In genomic region chr2:23322813-23323212, GRCh38 we compare ENCODE assay signal across 32 cellular contexts.
"Had no signal": no experiment of that assay in that cellular context is flagged by ENCODE, and none has a peak within 500 bp of the region (broad histone marks: within the 10 kb centered on the region; RNA-seq: fewer than 3 reads in every experiment).

No MANE protein-coding gene starts in this region.

- H3K36me3 ChIP-seq: heart left ventricle, neutrophil, ovary, right lobe of liver, vagina had no signal

- H3K36me3 Mint-ChIP-seq: activated CD8-positive, alpha-beta memory T cell treated with anti-CD3 and anti-CD28 coated beads, Interleukin-2, amount 10 ng/mL, durations not matched to agents 7 days and 5 days; activated naive CD8-positive, alpha-beta T cell treated with anti-CD3 and anti-CD28 coated beads for 36 hours; immature natural killer cell; stimulated activated effector memory CD8-positive, alpha-beta T cell treated with anti-CD3 and anti-CD28 coated beads, Interleukin-12 subunit alpha, Interleukin-12 subunit beta, amount 100 ng/mL, for 72 hours; type B pancreatic cell; WTC11 had no signal

- H3K4me1 ChIP-seq: foreskin keratinocyte, right lobe of liver, vagina had no signal

- H3K4me3 Mint-ChIP-seq: activated CD8-positive, alpha-beta memory T cell treated with anti-CD3 and anti-CD28 coated beads, Interleukin-2, amount 10 ng/mL, durations not matched to agents 7 days and 5 days; activated CD8-positive, alpha-beta T cell treated with anti-CD3 and anti-CD28 coated beads, Interleukin-2, amount 10 ng/mL, durations not matched to agents 7 days and 5 days; activated naive CD4-positive, alpha-beta T cell treated with anti-CD3 and anti-CD28 coated beads for 36 hours; activated naive CD8-positive, alpha-beta T cell treated with anti-CD3 and anti-CD28 coated beads for 36 hours; immature natural killer cell; nephron progenitor cell; stimulated activated effector memory CD8-positive, alpha-beta T cell treated with anti-CD3 and anti-CD28 coated beads, Interleukin-12 subunit alpha, Interleukin-12 subunit beta, amount 100 ng/mL, for 72 hours; stimulated activated naive CD8-positive, alpha-beta T cell treated with anti-CD3 and anti-CD28 coated beads, Interleukin-15, Interleukin-2, amounts not matched to agents 100 ng/mL and 50 ng/mL, for 24 hours; type B pancreatic cell; WTC11 had no signal

- H3K27ac ChIP-seq: coronary artery, dorsolateral prefrontal cortex, foreskin keratinocyte, heart left ventricle, neutrophil, ovary, right lobe of liver, vagina had no signal

- DNase-seq: activated CD8-positive, alpha-beta memory T cell treated with anti-CD3 and anti-CD28 coated beads, Interleukin-2, amount 10 ng/mL, durations not matched to agents 7 days and 5 days; activated CD8-positive, alpha-beta T cell treated with anti-CD3 and anti-CD28 coated beads, Interleukin-2, amount 10 ng/mL, durations not matched to agents 7 days and 5 days; activated naive CD4-positive, alpha-beta T cell treated with anti-CD3 and anti-CD28 coated beads for 36 hours; activated naive CD8-positive, alpha-beta T cell treated with anti-CD3 and anti-CD28 coated beads for 36 hours; activated T-cell treated with anti-CD3 and anti-CD28 coated beads, Interleukin-2, amount 50 U/mL, for 48 hours; amygdala; effector memory CD4-positive, alpha-beta T cell; foreskin keratinocyte; heart left ventricle; hypothalamus; immature natural killer cell; kidney; mesendoderm; mucosa of descending colon; nephron progenitor cell; right lobe of liver; SK-N-SH; stimulated activated CD4-positive, alpha-beta T cell treated with anti-CD3 and anti-CD28 coated beads, Interleukin-12 subunit alpha, Interleukin-12 subunit beta, amount 100 ng/mL, for 4 hours; stimulated activated CD4-positive, alpha-beta T cell treated with anti-CD3 and anti-CD28 coated beads, Interleukin-4, amount 100 ng/mL, for 24 hours; T-helper 17 cell had no signal

- H3K4me1 Mint-ChIP-seq: activated CD8-positive, alpha-beta memory T cell treated with anti-CD3 and anti-CD28 coated beads, Interleukin-2, amount 10 ng/mL, durations not matched to agents 7 days and 5 days; activated naive CD8-positive, alpha-beta T cell treated with anti-CD3 and anti-CD28 coated beads for 36 hours; immature natural killer cell; nephron progenitor cell; stimulated activated effector memory CD8-positive, alpha-beta T cell treated with anti-CD3 and anti-CD28 coated beads, Interleukin-12 subunit alpha, Interleukin-12 subunit beta, amount 100 ng/mL, for 72 hours; T-helper 17 cell had no signal

- H3K9me3 ChIP-seq: heart left ventricle, mucosa of descending colon, neutrophil, ovary, right lobe of liver, SK-N-SH, vagina had no signal

- ATAC-seq: activated CD8-positive, alpha-beta memory T cell treated with anti-CD3 and anti-CD28 coated beads, Interleukin-2, amount 10 ng/mL, durations not matched to agents 7 days and 5 days; activated CD8-positive, alpha-beta T cell treated with anti-CD3 and anti-CD28 coated beads, Interleukin-2, amount 10 ng/mL, durations not matched to agents 7 days and 5 days; foreskin keratinocyte; mucosa of descending colon; stimulated activated effector memory CD8-positive, alpha-beta T cell treated with anti-CD3 and anti-CD28 coated beads, Interleukin-12 subunit alpha, Interleukin-12 subunit beta, amount 100 ng/mL, for 72 hours; T-helper 17 cell; WTC11 had no signal

- H3K9me3 Mint-ChIP-seq: activated naive CD4-positive, alpha-beta T cell treated with anti-CD3 and anti-CD28 coated beads for 36 hours; activated naive CD8-positive, alpha-beta T cell treated with anti-CD3 and anti-CD28 coated beads for 36 hours; activated T-helper 2 cell treated with anti-CD3 and anti-CD28 coated beads, Interferon-gamma antibody, Interleukin-2, Interleukin-4, amounts not matched to agents 10 μg/mL and 5 μg/mL and 100 μg/mL, durations not matched to agents 14 hours and 24 hours and 36 hours; immature natural killer cell; nephron progenitor cell; stimulated activated naive CD8-positive, alpha-beta T cell treated with anti-CD3 and anti-CD28 coated beads, Interleukin-15, Interleukin-2, amounts not matched to agents 100 ng/mL and 50 ng/mL, for 24 hours; type B pancreatic cell; WTC11 had no signal

- H3K27me3 ChIP-seq: foreskin keratinocyte, ovary, right lobe of liver, vagina had no signal

- H3K4me3 ChIP-seq: coronary artery, dorsolateral prefrontal cortex, heart left ventricle, lung, mucosa of descending colon, ovary, right lobe of liver, vagina had no signal

- H3K27ac Mint-ChIP-seq: activated CD8-positive, alpha-beta memory T cell treated with anti-CD3 and anti-CD28 coated beads, Interleukin-2, amount 10 ng/mL, durations not matched to agents 7 days and 5 days; activated CD8-positive, alpha-beta T cell treated with anti-CD3 and anti-CD28 coated beads, Interleukin-2, amount 10 ng/mL, durations not matched to agents 7 days and 5 days; activated naive CD4-positive, alpha-beta T cell treated with anti-CD3 and anti-CD28 coated beads for 36 hours; activated naive CD8-positive, alpha-beta T cell treated with anti-CD3 and anti-CD28 coated beads for 36 hours; activated T-helper 2 cell treated with anti-CD3 and anti-CD28 coated beads, Interferon-gamma antibody, Interleukin-2, Interleukin-4, amounts not matched to agents 10 μg/mL and 5 μg/mL and 100 μg/mL, durations not matched to agents 14 hours and 24 hours and 36 hours; immature natural killer cell; nephron progenitor cell; progenitor cell of endocrine pancreas; stimulated activated effector memory CD8-positive, alpha-beta T cell treated with anti-CD3 and anti-CD28 coated beads, Interleukin-12 subunit alpha, Interleukin-12 subunit beta, amount 100 ng/mL, for 72 hours; stimulated activated naive CD8-positive, alpha-beta T cell treated with anti-CD3 and anti-CD28 coated beads, Interleukin-15, Interleukin-2, amounts not matched to agents 100 ng/mL and 50 ng/mL, for 24 hours; T-helper 17 cell; type B pancreatic cell; WTC11 had no signal
